In the genomic region with DNA sequence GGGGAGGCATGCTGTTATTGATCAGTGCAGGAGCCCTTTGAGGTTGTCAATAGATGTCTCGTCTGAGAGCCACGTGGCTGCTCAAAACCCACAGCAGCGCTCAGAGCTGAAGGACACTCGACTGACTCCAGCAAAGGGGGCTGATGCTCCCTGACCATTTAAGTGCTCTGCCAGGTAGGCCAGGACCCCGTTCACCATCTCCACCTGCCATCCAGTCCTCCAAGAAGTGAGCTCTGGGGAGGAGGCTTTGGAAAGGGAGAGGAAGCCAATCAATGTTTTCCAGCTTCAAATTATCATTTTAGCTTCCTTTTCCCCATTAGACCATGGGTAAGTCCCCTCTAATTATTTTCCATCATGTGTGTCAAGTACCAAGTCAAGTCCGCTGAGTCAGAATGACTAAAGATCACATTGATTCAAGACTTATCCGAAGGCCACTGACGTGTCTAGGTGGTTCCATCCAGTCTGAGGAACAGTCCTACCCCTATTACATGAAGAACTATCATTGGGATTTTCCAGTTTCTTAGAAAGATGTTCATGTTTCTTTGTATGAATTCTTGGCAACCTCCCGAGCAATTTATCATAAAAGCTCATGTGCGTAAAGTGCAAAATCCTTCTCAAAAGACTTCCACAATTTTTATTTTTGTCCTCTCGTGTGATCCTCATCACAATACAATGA, we compare ENCODE assay signal across 1 cellular context.
TF ChIP-seq lines count a peak whose summit lies in the region.

No MANE protein-coding gene starts in this region.

TF ChIP-seq in K562, 482 proteins besides CTCF, POLR2A, EP300 and RAD21 (continued from another document and continues in another):
- TF ChIP-seq, protein P1, sequence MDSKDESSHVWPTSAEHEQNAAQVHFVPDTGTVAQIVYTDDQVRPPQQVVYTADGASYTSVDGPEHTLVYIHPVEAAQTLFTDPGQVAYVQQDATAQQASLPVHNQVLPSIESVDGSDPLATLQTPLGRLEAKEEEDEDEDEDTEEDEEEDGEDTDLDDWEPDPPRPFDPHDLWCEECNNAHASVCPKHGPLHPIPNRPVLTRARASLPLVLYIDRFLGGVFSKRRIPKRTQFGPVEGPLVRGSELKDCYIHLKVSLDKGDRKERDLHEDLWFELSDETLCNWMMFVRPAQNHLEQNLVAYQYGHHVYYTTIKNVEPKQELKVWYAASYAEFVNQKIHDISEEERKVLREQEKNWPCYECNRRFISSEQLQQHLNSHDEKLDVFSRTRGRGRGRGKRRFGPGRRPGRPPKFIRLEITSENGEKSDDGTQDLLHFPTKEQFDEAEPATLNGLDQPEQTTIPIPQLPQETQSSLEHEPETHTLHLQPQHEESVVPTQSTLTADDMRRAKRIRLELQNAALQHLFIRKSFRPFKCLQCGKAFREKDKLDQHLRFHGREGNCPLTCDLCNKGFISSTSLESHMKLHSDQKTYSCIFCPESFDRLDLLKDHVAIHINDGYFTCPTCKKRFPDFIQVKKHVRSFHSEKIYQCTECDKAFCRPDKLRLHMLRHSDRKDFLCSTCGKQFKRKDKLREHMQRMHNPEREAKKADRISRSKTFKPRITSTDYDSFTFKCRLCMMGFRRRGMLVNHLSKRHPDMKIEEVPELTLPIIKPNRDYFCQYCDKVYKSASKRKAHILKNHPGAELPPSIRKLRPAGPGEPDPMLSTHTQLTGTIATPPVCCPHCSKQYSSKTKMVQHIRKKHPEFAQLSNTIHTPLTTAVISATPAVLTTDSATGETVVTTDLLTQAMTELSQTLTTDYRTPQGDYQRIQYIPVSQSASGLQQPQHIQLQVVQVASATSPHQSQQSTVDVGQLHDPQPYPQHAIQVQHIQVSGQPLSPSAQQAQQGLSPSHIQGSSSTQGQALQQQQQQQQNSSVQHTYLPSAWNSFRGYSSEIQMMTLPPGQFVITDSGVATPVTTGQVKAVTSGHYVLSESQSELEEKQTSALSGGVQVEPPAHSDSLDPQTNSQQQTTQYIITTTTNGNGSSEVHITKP (IDR thresholded peaks at IDR 0.05; ENCODE audit: partially characterized antibody): peak; percentile 88
- TF ChIP-seq, protein P2, sequence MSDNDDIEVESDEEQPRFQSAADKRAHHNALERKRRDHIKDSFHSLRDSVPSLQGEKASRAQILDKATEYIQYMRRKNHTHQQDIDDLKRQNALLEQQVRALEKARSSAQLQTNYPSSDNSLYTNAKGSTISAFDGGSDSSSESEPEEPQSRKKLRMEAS (CRISPR knock-in tag; IDR thresholded peaks at IDR 0.05): no peak
- TF ChIP-seq PTTG1 (tag; IDR thresholded peaks at IDR 0.05; ENCODE audit: low read depth) (no peak), NEUROD1 (IDR thresholded peaks at IDR 0.05; ENCODE audit: borderline replicate concordance, low read depth, low read length, partially characterized antibody) (no peak), PYGO2 (tag; IDR thresholded peaks at IDR 0.05) (no peak), ZNF584 (CRISPR knock-in tag; IDR thresholded peaks at IDR 0.05; ENCODE audit: low read depth) (peak; percentile 79; the same call in 1 of the 2 replicates), HDAC2 (IDR thresholded peaks at IDR 0.05) (no peak), SP1 (CRISPR knock-in tag; IDR thresholded peaks at IDR 0.05) (no peak), AFF4 (CRISPR knock-in tag; IDR thresholded peaks at IDR 0.05) (no peak), ELK3 (CRISPR knock-in tag; IDR thresholded peaks at IDR 0.05) (no peak), ZNF785 (CRISPR knock-in tag; IDR thresholded peaks at IDR 0.05) (no peak), ZNF75A (CRISPR knock-in tag; IDR thresholded peaks at IDR 0.05) (no peak), ZNF165 (CRISPR knock-in tag; IDR thresholded peaks at IDR 0.05; ENCODE audit: borderline replicate concordance) (no peak), ILF3 (IDR thresholded peaks at IDR 0.05; ENCODE audit: borderline replicate concordance) (no peak), ZNF395 (CRISPR knock-in tag; IDR thresholded peaks at IDR 0.05) (peak; percentile 27; the same call in 1 of the 2 replicates), SAP30 (IDR thresholded peaks at IDR 0.05; ENCODE audit: borderline replicate concordance, insufficient read depth, low read depth, low read length, poor library complexity, severe bottlenecking) (no peak), ETV5 (CRISPR knock-in tag; IDR thresholded peaks at IDR 0.05; ENCODE audit: low read depth) (no peak), SREBF2 (CRISPR knock-in tag; IDR thresholded peaks at IDR 0.05) (no peak), TBL1XR1 (IDR thresholded peaks at IDR 0.05; ENCODE audit: low read length in 2 of 2) (no peak), ZNF175 (CRISPR knock-in tag; IDR thresholded peaks at IDR 0.05; ENCODE audit: low read depth) (no peak), RB1 (IDR thresholded peaks at IDR 0.05; ENCODE audit: low read depth) (no peak), ARID3A (IDR thresholded peaks at IDR 0.05; ENCODE audit: borderline replicate concordance, low read depth, low read length) (peak; percentile 52; the same call in 1 of the 2 replicates), ESRRB (CRISPR knock-in tag; IDR thresholded peaks at IDR 0.05; ENCODE audit: borderline replicate concordance) (no peak), PTBP1 (IDR thresholded peaks at IDR 0.05; ENCODE audit: low read depth, low read length) (no peak), ZBTB49 (CRISPR knock-in tag; IDR thresholded peaks at IDR 0.05; ENCODE audit: borderline replicate concordance) (no peak), ZNF316 (IDR thresholded peaks at IDR 0.05) (peak; percentile 88), KLF13 (tag; IDR thresholded peaks at IDR 0.05; ENCODE audit: borderline replicate concordance, low read depth) (no peak), MYC (IDR thresholded peaks at IDR 0.05; ENCODE audit: low read depth, low read length) (no peak), MYC (CRISPR knock-in tag; IDR thresholded peaks at IDR 0.05; ENCODE audit: borderline replicate concordance, low read depth) (no peak), ZNF431 (CRISPR knock-in tag; IDR thresholded peaks at IDR 0.05) (no peak), CREM (IDR thresholded peaks at IDR 0.05; ENCODE audit: low read depth) (peak; percentile 56; the same call in 1 of the 2 replicates), SMARCA5 (IDR thresholded peaks at IDR 0.05) (no peak)
- TF ChIP-seq, protein P3, sequence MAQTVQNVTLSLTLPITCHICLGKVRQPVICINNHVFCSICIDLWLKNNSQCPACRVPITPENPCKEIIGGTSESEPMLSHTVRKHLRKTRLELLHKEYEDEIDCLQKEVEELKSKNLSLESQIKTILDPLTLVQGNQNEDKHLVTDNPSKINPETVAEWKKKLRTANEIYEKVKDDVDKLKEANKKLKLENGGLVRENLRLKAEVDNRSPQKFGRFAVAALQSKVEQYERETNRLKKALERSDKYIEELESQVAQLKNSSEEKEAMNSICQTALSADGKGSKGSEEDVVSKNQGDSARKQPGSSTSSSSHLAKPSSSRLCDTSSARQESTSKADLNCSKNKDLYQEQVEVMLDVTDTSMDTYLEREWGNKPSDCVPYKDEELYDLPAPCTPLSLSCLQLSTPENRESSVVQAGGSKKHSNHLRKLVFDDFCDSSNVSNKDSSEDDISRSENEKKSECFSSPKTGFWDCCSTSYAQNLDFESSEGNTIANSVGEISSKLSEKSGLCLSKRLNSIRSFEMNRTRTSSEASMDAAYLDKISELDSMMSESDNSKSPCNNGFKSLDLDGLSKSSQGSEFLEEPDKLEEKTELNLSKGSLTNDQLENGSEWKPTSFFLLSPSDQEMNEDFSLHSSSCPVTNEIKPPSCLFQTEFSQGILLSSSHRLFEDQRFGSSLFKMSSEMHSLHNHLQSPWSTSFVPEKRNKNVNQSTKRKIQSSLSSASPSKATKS (CRISPR knock-in tag; IDR thresholded peaks at IDR 0.05): no peak
- TF ChIP-seq, protein P4, sequence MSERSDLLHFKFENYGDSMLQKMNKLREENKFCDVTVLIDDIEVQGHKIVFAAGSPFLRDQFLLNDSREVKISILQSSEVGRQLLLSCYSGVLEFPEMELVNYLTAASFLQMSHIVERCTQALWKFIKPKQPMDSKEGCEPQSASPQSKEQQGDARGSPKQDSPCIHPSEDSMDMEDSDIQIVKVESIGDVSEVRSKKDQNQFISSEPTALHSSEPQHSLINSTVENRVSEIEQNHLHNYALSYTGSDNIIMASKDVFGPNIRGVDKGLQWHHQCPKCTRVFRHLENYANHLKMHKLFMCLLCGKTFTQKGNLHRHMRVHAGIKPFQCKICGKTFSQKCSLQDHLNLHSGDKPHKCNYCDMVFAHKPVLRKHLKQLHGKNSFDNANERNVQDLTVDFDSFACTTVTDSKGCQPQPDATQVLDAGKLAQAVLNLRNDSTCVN (CRISPR knock-in tag; IDR thresholded peaks at IDR 0.05): no peak
- TF ChIP-seq, protein P5, sequence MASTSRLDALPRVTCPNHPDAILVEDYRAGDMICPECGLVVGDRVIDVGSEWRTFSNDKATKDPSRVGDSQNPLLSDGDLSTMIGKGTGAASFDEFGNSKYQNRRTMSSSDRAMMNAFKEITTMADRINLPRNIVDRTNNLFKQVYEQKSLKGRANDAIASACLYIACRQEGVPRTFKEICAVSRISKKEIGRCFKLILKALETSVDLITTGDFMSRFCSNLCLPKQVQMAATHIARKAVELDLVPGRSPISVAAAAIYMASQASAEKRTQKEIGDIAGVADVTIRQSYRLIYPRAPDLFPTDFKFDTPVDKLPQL (IDR thresholded peaks at IDR 0.05; ENCODE audit: extremely low read depth, insufficient read length): no peak
